Comparison of ENCODE assay signal across 13 cellular contexts in the genomic region with DNA sequence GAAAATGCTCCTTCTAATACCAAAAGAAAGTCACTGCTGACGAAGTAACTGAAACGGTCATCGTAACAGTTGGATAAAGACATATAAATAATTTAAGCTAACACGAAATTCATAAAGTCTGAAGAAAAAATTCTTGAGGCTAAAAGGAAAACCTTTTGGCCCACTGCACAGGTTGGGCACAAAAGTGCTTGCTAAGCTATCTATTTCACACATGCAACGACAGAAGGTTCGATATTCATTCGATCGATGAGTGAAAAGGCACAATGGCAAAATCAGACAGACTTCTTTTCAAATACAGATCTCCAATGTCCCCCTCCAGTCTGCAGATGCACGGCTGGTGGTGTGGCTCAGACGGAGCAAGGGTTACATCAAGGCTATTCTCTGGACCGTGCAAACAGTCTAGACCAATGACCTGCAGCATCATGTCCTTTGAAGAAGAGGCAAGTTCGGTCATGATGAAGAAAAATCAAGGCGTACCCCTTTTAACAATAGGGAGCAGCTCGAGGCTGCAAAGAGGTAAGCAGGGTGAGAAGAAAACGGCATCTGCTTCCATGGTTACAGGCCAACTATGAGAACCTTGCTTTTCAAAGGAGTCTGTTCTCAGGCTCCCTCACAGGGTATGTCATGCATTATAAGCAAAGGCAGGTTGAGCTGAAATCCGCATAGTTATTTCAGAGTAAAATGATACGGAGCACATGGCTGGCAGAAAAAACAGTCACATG.
DNase-seq lines count a peak whose midpoint lies in the region; ATAC-seq, FAIRE-seq and TF ChIP-seq lines count a peak whose summit lies in the region.
"Had no signal": no experiment of that assay in that cellular context is flagged by ENCODE, and none has a peak within 500 bp of the region (broad histone marks: within the 10 kb centered on the region; RNA-seq: fewer than 3 reads in every experiment).

No MANE protein-coding gene starts in this region.

- in situ Hi-C loops in HepG2 (cut with HindIII; ENCODE audit: extremely low pct_ligation_motif_present, low pct_unique_long_range_greater_than_20kb) = no loop called here

- H3K9ac ChIP-seq in liver (ENCODE audit: low read depth in 1 of 2, low read length in 2 of 2) (peak overlapping the region in 1 of 2 donors; percentile 98), HepG2 (ENCODE audit: insufficient read depth, low read depth, low read length) (no peak overlapping the region)

- H4K20me1 ChIP-seq in HepG2 (ENCODE audit: insufficient read depth, low read length) = no peaks in the 10 kb centered on the region

- DNase-seq in HepG2 (ENCODE audit: low spot score) (no peak), fibroblast of mammary gland (ENCODE audit: low read depth) (peak; percentile 49), NOMO-1 (lab: John Stamatoyannopoulos, UW; ENCODE audit: unreplicated experiment in 2 of 2) (no peak)
- DNase-seq: activated gamma-delta T cell treated with Interleukin-2 at 50 U/mL for 16 hours, Calu3, NCI-H1930 had no signal

- no peak for TF ChIP-seq POLR2A in HepG2 (IDR thresholded peaks at IDR 0.05; ENCODE audit: insufficient read depth in 1 of 2, low read depth in 2 of 2, low read length in 2 of 2)

- H3K9me3 ChIP-seq in liver (ENCODE audit: control insufficient read depth in 4 of 4, low read length in 3 of 4) = no peaks in the 10 kb centered on the region
- H3K9me3 ChIP-seq in HepG2 (ENCODE audit: low read length) = no peaks in the 10 kb centered on the region
- no peaks in the 10 kb centered on the region for H3K9me3 ChIP-seq in neuron (ENCODE audit: low read length)
- H3K9me3 ChIP-seq: right atrium auricular region, thoracic aorta had no signal

- H3K4me3 ChIP-seq in liver (ENCODE audit: low read depth in 1 of 3, low read length in 3 of 3) (peak overlapping the region in 2 of 3 donors; percentile 5 to 7), HepG2 (replicated peaks in 1 of 3; ENCODE audit: insufficient read depth in 1 of 3, low read depth in 2 of 3, low read length in 3 of 3) (no peak overlapping the region), fibroblast of mammary gland (ENCODE audit: control insufficient read depth, low read depth, low read length) (no peak overlapping the region), neuron (ENCODE audit: low read length) (peak overlapping the region; percentile 88)
- H3K4me3 ChIP-seq: right atrium auricular region, thoracic aorta had no signal

- peak overlapping the region; percentile 37 to 60 for H3K27ac ChIP-seq in liver (ENCODE audit: low read depth in 1 of 2, low read length in 2 of 2)
- no peak overlapping the region for H3K27ac ChIP-seq in HepG2 (ENCODE audit: extremely low read length, insufficient read depth, low read length)
- H3K27ac ChIP-seq: thoracic aorta had no signal

- TF ChIP-seq CTCF in liver (IDR thresholded peaks at IDR 0.05; ENCODE audit: low read depth, low read length, missing input control) (no peak), HepG2 (CRISPR knock-in tag; IDR thresholded peaks at IDR 0.05) (no peak), fibroblast of mammary gland (conservative IDR thresholded peaks at IDR 0.05; ENCODE audit: control insufficient read depth, insufficient read depth, low read depth, low read length) (no peak)

- intact Hi-C loops in HepG2 (cut with micrococcal nuclease; ENCODE audit: unreplicated experiment) = no loop called here

- TF ChIP-seq RAD21 in liver (IDR thresholded peaks at IDR 0.05) = no peak
- TF ChIP-seq RAD21 in HepG2 (CRISPR knock-in tag; IDR thresholded peaks at IDR 0.05) = no peak

- H2AFZ ChIP-seq in HepG2 (ENCODE audit: low read length) = no peak overlapping the region
- H2AFZ ChIP-seq in neuron (ENCODE audit: low read depth, low read length) = no peak overlapping the region

- WGBS in liver = 82% methylated on average over 17 of the region's 17 CpGs
- 44% methylated on average over 17 of the region's 17 CpGs for WGBS in HepG2 (ENCODE audit: low lambda C conversion rate)

- no peak for FAIRE-seq in HepG2 (lab: Jason Lieb, UNC)

- H3K36me3 ChIP-seq in liver (ENCODE audit: control insufficient read depth in 4 of 4, insufficient read depth in 3 of 4, low read depth in 1 of 4, low read length in 3 of 4) (no peaks in the 10 kb centered on the region), HepG2 (replicated peaks in 1 of 2; ENCODE audit: control insufficient read depth in 1 of 2, insufficient read depth in 2 of 2, low read length in 2 of 2) (no peaks in the 10 kb centered on the region), neuron (ENCODE audit: insufficient read depth, low read length) (no peaks in the 10 kb centered on the region)
- H3K36me3 ChIP-seq: right atrium auricular region, thoracic aorta had no signal

- ATAC-seq in HepG2 = no peak
- no peak for ATAC-seq in HG03432 (IDR thresholded peaks at IDR 0.05; ENCODE audit: unreplicated experiment)
- ATAC-seq in HG03108 (IDR thresholded peaks at IDR 0.05; ENCODE audit: unreplicated experiment) = no peak
- no peak for ATAC-seq in HG02852 (IDR thresholded peaks at IDR 0.05; ENCODE audit: unreplicated experiment)

- no peak overlapping the region for H3K4me2 ChIP-seq in HepG2 (ENCODE audit: low read depth, low read length)

- BruUV-seq in HepG2 (replicated peaks; lab: Mats Ljungman, UMichigan) = no TSS peak

- CTCF ChIA-PET in HepG2 (lab: Yijun Ruan, JAX; ENCODE audit: low intra/inter-chr PET ratio, low total read pairs) = no interaction called here

- no peaks in the 10 kb centered on the region for H3K79me2 ChIP-seq in HepG2 (ENCODE audit: insufficient read depth, low read length)

- H3K27me3 ChIP-seq in liver (ENCODE audit: control insufficient read depth in 4 of 4, insufficient read depth in 4 of 4, low read length in 3 of 4) (no peaks in the 10 kb centered on the region), HepG2 (ENCODE audit: control insufficient read depth in 1 of 2, insufficient read depth in 2 of 2, low read length in 2 of 2) (no peaks in the 10 kb centered on the region), neuron (ENCODE audit: insufficient read depth, low read length) (no peaks in the 10 kb centered on the region)
- H3K27me3 ChIP-seq: right atrium auricular region had no signal

- TF ChIP-seq EP300 in HepG2 (IDR thresholded peaks at IDR 0.05; ENCODE audit: low read depth in 2 of 2, low read length in 2 of 2) (no peak), HepG2 (CRISPR knock-in tag; IDR thresholded peaks at IDR 0.05; ENCODE audit: borderline replicate concordance) (no peak)

- H3K4me1 ChIP-seq in liver (ENCODE audit: control insufficient read depth in 4 of 4, insufficient read depth in 4 of 4, low read length in 3 of 4) (peaks cover 0 to 14% (median 5%) of the 10 kb centered on the region in 4 donors), HepG2 (ENCODE audit: insufficient read depth, low read length) (no peaks in the 10 kb centered on the region), neuron (ENCODE audit: insufficient read depth, low read length) (peaks cover 45% of the 10 kb centered on the region)
- H3K4me1 ChIP-seq: right atrium auricular region had no signal

- POLR2A ChIA-PET in HepG2 (lab: Yijun Ruan, JAX) = no interaction called here

TF ChIP-seq in liver, 16 proteins besides CTCF, POLR2A, EP300 and RAD21 (continues in another document):
- no peak for TF ChIP-seq EGR1 (IDR thresholded peaks at IDR 0.05; ENCODE audit: low read depth in 2 of 2)
- TF ChIP-seq, protein P1, sequence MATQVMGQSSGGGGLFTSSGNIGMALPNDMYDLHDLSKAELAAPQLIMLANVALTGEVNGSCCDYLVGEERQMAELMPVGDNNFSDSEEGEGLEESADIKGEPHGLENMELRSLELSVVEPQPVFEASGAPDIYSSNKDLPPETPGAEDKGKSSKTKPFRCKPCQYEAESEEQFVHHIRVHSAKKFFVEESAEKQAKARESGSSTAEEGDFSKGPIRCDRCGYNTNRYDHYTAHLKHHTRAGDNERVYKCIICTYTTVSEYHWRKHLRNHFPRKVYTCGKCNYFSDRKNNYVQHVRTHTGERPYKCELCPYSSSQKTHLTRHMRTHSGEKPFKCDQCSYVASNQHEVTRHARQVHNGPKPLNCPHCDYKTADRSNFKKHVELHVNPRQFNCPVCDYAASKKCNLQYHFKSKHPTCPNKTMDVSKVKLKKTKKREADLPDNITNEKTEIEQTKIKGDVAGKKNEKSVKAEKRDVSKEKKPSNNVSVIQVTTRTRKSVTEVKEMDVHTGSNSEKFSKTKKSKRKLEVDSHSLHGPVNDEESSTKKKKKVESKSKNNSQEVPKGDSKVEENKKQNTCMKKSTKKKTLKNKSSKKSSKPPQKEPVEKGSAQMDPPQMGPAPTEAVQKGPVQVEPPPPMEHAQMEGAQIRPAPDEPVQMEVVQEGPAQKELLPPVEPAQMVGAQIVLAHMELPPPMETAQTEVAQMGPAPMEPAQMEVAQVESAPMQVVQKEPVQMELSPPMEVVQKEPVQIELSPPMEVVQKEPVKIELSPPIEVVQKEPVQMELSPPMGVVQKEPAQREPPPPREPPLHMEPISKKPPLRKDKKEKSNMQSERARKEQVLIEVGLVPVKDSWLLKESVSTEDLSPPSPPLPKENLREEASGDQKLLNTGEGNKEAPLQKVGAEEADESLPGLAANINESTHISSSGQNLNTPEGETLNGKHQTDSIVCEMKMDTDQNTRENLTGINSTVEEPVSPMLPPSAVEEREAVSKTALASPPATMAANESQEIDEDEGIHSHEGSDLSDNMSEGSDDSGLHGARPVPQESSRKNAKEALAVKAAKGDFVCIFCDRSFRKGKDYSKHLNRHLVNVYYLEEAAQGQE (IDR thresholded peaks at IDR 0.05) = no peak

TF ChIP-seq in HepG2, 621 proteins besides CTCF, POLR2A, EP300 and RAD21 (continues in another document):
- no peak for TF ChIP-seq SRSF9 (IDR thresholded peaks at IDR 0.05; ENCODE audit: borderline replicate concordance, insufficient read depth, low read depth, low read length, poor library complexity, severe bottlenecking)
- no peak for TF ChIP-seq ZNF557 (CRISPR knock-in tag; IDR thresholded peaks at IDR 0.05)
- TF ChIP-seq ZNF333 (CRISPR knock-in tag; IDR thresholded peaks at IDR 0.05; ENCODE audit: borderline replicate concordance) = no peak
- no peak for TF ChIP-seq ZNF713 (CRISPR knock-in tag; IDR thresholded peaks at IDR 0.05)
- no peak for TF ChIP-seq TEAD2 (CRISPR knock-in tag; IDR thresholded peaks at IDR 0.05)
- TF ChIP-seq SOX13 (IDR thresholded peaks at IDR 0.05) = no peak
- TF ChIP-seq SOX13 (CRISPR knock-in tag; conservative IDR thresholded peaks at IDR 0.05 in 1 of 2, IDR thresholded peaks at IDR 0.05 in 1 of 2) = no peak
- TF ChIP-seq NR2F2 (IDR thresholded peaks at IDR 0.05; ENCODE audit: borderline replicate concordance, low read depth) = no peak
- TF ChIP-seq KDM1A (CRISPR knock-in tag; IDR thresholded peaks at IDR 0.05) = no peak
- TF ChIP-seq CHCHD3 (CRISPR knock-in tag; IDR thresholded peaks at IDR 0.05) = no peak
- TF ChIP-seq MIER3 (CRISPR knock-in tag; IDR thresholded peaks at IDR 0.05; ENCODE audit: borderline replicate concordance) = no peak
- TF ChIP-seq ZNF101 (CRISPR knock-in tag; IDR thresholded peaks at IDR 0.05; ENCODE audit: borderline replicate concordance, low read depth) = no peak
- TF ChIP-seq ZNF670 (CRISPR knock-in tag; IDR thresholded peaks at IDR 0.05; ENCODE audit: borderline replicate concordance) = no peak
- TF ChIP-seq ZNF761 (CRISPR knock-in tag; conservative IDR thresholded peaks at IDR 0.05) = no peak

Comparison
In these comparisons a context has a peak if more than half of its experiments do, and no peak if none do; other contexts are left out.
1. H3K4me3 ChIP-seq: peak in liver (2 of 3) and neuron (single experiment); none in HepG2 (0 of 3) and fibroblast of mammary gland (single experiment).